Comparison of ENCODE assay signal across 14 cellular contexts in the genomic region with DNA sequence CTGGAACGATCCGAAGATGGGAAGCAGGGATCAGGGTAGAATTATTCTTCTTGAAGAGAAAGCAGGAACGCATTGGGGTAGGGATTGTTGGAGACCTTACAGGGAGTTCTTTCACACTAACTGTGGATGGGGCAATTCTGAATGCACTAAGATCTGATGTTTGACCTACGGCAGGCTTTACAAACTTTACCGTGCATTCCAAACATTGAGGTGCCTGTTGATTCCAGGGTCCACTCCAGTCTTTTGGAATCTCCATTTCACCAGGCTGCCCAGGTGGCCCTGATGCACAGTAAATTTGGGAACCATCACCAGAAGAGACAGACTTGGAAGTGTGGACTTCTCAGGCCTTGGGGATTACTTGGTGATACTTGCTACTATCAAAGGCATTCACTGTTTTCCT.
A peak's percentile ranks its signal among the peaks of the same experiment; 100 is the strongest.
DNase-seq lines count a peak whose midpoint lies in the region; TF ChIP-seq lines count a peak whose summit lies in the region.
"Had no signal": no experiment of that assay in that cellular context is flagged by ENCODE, and none has a peak within 500 bp of the region (broad histone marks: within the 10 kb centered on the region; RNA-seq: fewer than 3 reads in every experiment).

No MANE protein-coding gene starts in this region.

- TF ChIP-seq CTCF in neural crest cell (conservative IDR thresholded peaks at IDR 0.05), result no peak

- peaks cover 4% of the 10 kb centered on the region for H3K9me3 Mint-ChIP-seq in neural crest cell
- no peaks in the 10 kb centered on the region for H3K9me3 Mint-ChIP-seq in activated T-helper 1 cell treated with anti-CD3 and anti-CD28 coated beads, Interleukin-12 subunit alpha, Interleukin-12 subunit beta, Interleukin-2, Interleukin-4 antibody, amounts not matched to agents 30 ng/mL and 10 ng/mL and 1 ng/mL, durations not matched to agents 14 hours and 24 hours and 36 hours
- H3K9me3 Mint-ChIP-seq: CD4-positive, alpha-beta T cell had no signal

- DNase-seq in neural crest cell (ENCODE audit: low read depth, low spot score), result no peak
- no peak for DNase-seq in activated CD4-positive, CD25-positive, alpha-beta regulatory T cell (lab: John Stamatoyannopoulos, UW)
- no peak for DNase-seq in activated CD8-positive, alpha-beta memory T cell treated with anti-CD3 and anti-CD28 coated beads, Interleukin-2, amount 50 U/mL, for 4 hours
- no peak for DNase-seq in activated T-helper 1 cell treated with anti-CD3 and anti-CD28 coated beads, Interleukin-12 subunit alpha, Interleukin-12 subunit beta, Interleukin-2, Interleukin-4 antibody, amounts not matched to agents 30 ng/mL and 10 ng/mL and 1 ng/mL, durations not matched to agents 14 hours and 24 hours and 36 hours (ENCODE audit: low spot score)
- no peak for DNase-seq in activated CD4-positive, alpha-beta T cell treated with anti-CD3 and anti-CD28 coated beads for 1 hour
- DNase-seq: ACHN; AML-193; Caco-2; CD4-positive, alpha-beta T cell; GM23248; HCEC 1CT had no signal

- peaks cover 27% of the 10 kb centered on the region for H3K36me3 Mint-ChIP-seq in neural crest cell (ENCODE audit: low read depth)
- no peaks in the 10 kb centered on the region for H3K36me3 Mint-ChIP-seq in activated T-helper 1 cell treated with anti-CD3 and anti-CD28 coated beads, Interleukin-12 subunit alpha, Interleukin-12 subunit beta, Interleukin-2, Interleukin-4 antibody, amounts not matched to agents 30 ng/mL and 10 ng/mL and 1 ng/mL, durations not matched to agents 14 hours and 24 hours and 36 hours (ENCODE audit: low read depth)

- H3K27me3 Mint-ChIP-seq in neural crest cell (ENCODE audit: low read depth), result no peaks in the 10 kb centered on the region
- H3K27me3 Mint-ChIP-seq in activated T-helper 1 cell treated with anti-CD3 and anti-CD28 coated beads, Interleukin-12 subunit alpha, Interleukin-12 subunit beta, Interleukin-2, Interleukin-4 antibody, amounts not matched to agents 30 ng/mL and 10 ng/mL and 1 ng/mL, durations not matched to agents 14 hours and 24 hours and 36 hours (ENCODE audit: insufficient read depth), result peaks cover 29% of the 10 kb centered on the region

- peak overlapping the region; percentile 68 for H3K27ac Mint-ChIP-seq in neural crest cell (ENCODE audit: unreplicated experiment)
- no peak overlapping the region for H3K27ac Mint-ChIP-seq in activated T-helper 1 cell treated with anti-CD3 and anti-CD28 coated beads, Interleukin-12 subunit alpha, Interleukin-12 subunit beta, Interleukin-2, Interleukin-4 antibody, amounts not matched to agents 30 ng/mL and 10 ng/mL and 1 ng/mL, durations not matched to agents 14 hours and 24 hours and 36 hours
- H3K27ac Mint-ChIP-seq: CD4-positive, alpha-beta T cell had no signal

- H3K27ac ChIP-seq in angular gyrus (ENCODE audit: low read depth, low read length) (peak overlapping the region; percentile 13), cingulate gyrus (ENCODE audit: low read depth, low read length) (peak overlapping the region; percentile 61)
- H3K27ac ChIP-seq: C4-2B, GM23248 had no signal

- peaks cover 33% of the 10 kb centered on the region for H3K4me1 Mint-ChIP-seq in neural crest cell
- no peaks in the 10 kb centered on the region for H3K4me1 Mint-ChIP-seq in activated T-helper 1 cell treated with anti-CD3 and anti-CD28 coated beads, Interleukin-12 subunit alpha, Interleukin-12 subunit beta, Interleukin-2, Interleukin-4 antibody, amounts not matched to agents 30 ng/mL and 10 ng/mL and 1 ng/mL, durations not matched to agents 14 hours and 24 hours and 36 hours (ENCODE audit: low read depth)

- intact Hi-C loops in activated T-helper 1 cell treated with anti-CD3 and anti-CD28 coated beads, Interleukin-12 subunit alpha, Interleukin-12 subunit beta, Interleukin-2, Interleukin-4 antibody, amounts not matched to agents 30 ng/mL and 10 ng/mL and 1 ng/mL, durations not matched to agents 14 hours and 24 hours and 36 hours (cut with micrococcal nuclease), result no loop called here

- no peak overlapping the region for H3K4me3 Mint-ChIP-seq in neural crest cell
- H3K4me3 Mint-ChIP-seq in activated T-helper 1 cell treated with anti-CD3 and anti-CD28 coated beads, Interleukin-12 subunit alpha, Interleukin-12 subunit beta, Interleukin-2, Interleukin-4 antibody, amounts not matched to agents 30 ng/mL and 10 ng/mL and 1 ng/mL, durations not matched to agents 14 hours and 24 hours and 36 hours, result no peak overlapping the region
- H3K4me3 Mint-ChIP-seq: CD4-positive, alpha-beta T cell had no signal
